ENCODE assay signal across 38 cellular contexts in genomic region chr1:200288226-200288625, GRCh38.
"Had no signal": no experiment of that assay in that cellular context is flagged by ENCODE, and none has a peak within 500 bp of the region (broad histone marks: within the 10 kb centered on the region; RNA-seq: fewer than 3 reads in every experiment).

No MANE protein-coding gene starts in this region.

- H3K9me3 Mint-ChIP-seq: activated naive CD4-positive, alpha-beta T cell treated with anti-CD3 and anti-CD28 coated beads for 36 hours; activated naive CD4-positive, alpha-beta T cell treated with anti-CD3 and anti-CD28 coated beads, Interleukin-2, amount 10 ng/mL, durations not matched to agents 7 days and 5 days; activated naive CD4-positive, alpha-beta T cell treated with anti-CD3 and anti-CD28 coated beads, Interleukin-2, amount 50 U/mL, for 24 hours; activated naive CD4-positive, alpha-beta T cell treated with anti-CD3 and anti-CD28 coated beads, Interleukin-2, amount 50 U/mL, for 72 hours; activated naive CD8-positive, alpha-beta T cell treated with anti-CD3 and anti-CD28 coated beads for 36 hours; activated naive CD8-positive, alpha-beta T cell treated with anti-CD3 and anti-CD28 coated beads, Interleukin-2, amount 10 ng/mL, durations not matched to agents 7 days and 5 days; activated naive CD8-positive, alpha-beta T cell treated with anti-CD3 and anti-CD28 coated beads, Interleukin-2, amount 50 U/mL, for 24 hours; activated T-cell treated with anti-CD3 and anti-CD28 coated beads, Interleukin-2, amount 50 U/mL, for 24 hours; activated T-cell treated with anti-CD3 and anti-CD28 coated beads, Interleukin-2, amount 50 U/mL, for 4 hours; activated T-cell treated with anti-CD3 and anti-CD28 coated beads, Interleukin-2, amount 50 U/mL, for 72 hours; activated T-helper 1 cell treated with anti-CD3 and anti-CD28 coated beads, Interleukin-12 subunit alpha, Interleukin-12 subunit beta, Interleukin-2, Interleukin-4 antibody, amounts not matched to agents 30 ng/mL and 10 ng/mL and 1 ng/mL, durations not matched to agents 14 hours and 24 hours and 36 hours; activated T-helper 17 cell treated with anti-CD3 and anti-CD28 coated beads, Interleukin-2, amount 50 U/mL, for 72 hours; activated T-helper 2 cell treated with anti-CD3 and anti-CD28 coated beads, Interferon-gamma antibody, Interleukin-2, Interleukin-4, amounts not matched to agents 10 μg/mL and 5 μg/mL and 100 μg/mL, durations not matched to agents 14 hours and 24 hours and 36 hours; brain; central memory CD8-positive, alpha-beta T cell had no signal

- H3K4me1 ChIP-seq: adrenal gland, ascending aorta, breast epithelium had no signal

- H3K27me3 ChIP-seq: adrenal gland, ascending aorta, body of pancreas, brain microvascular endothelial cell, breast epithelium had no signal

- H3K36me3 ChIP-seq: adrenal gland, ascending aorta, brain microvascular endothelial cell, breast epithelium, cardiac muscle cell had no signal

- H3K4me3 Mint-ChIP-seq: activated naive CD4-positive, alpha-beta T cell treated with anti-CD3 and anti-CD28 coated beads for 36 hours; activated naive CD4-positive, alpha-beta T cell treated with anti-CD3 and anti-CD28 coated beads, Interleukin-2, amount 10 ng/mL, durations not matched to agents 7 days and 5 days; activated naive CD4-positive, alpha-beta T cell treated with anti-CD3 and anti-CD28 coated beads, Interleukin-2, amount 50 U/mL, for 24 hours; activated naive CD8-positive, alpha-beta T cell; activated naive CD8-positive, alpha-beta T cell treated with anti-CD3 and anti-CD28 coated beads for 36 hours; activated naive CD8-positive, alpha-beta T cell treated with anti-CD3 and anti-CD28 coated beads, Interleukin-2, amount 10 ng/mL, durations not matched to agents 7 days and 5 days; activated naive CD8-positive, alpha-beta T cell treated with anti-CD3 and anti-CD28 coated beads, Interleukin-2, amount 50 U/mL, for 24 hours; activated T-cell treated with anti-CD3 and anti-CD28 coated beads, Interleukin-2, amount 50 U/mL, for 24 hours; activated T-cell treated with anti-CD3 and anti-CD28 coated beads, Interleukin-2, amount 50 U/mL, for 4 hours; activated T-cell treated with anti-CD3 and anti-CD28 coated beads, Interleukin-2, amount 50 U/mL, for 72 hours; activated T-helper 1 cell treated with anti-CD3 and anti-CD28 coated beads, Interleukin-12 subunit alpha, Interleukin-12 subunit beta, Interleukin-2, Interleukin-4 antibody, amounts not matched to agents 30 ng/mL and 10 ng/mL and 1 ng/mL, durations not matched to agents 14 hours and 24 hours and 36 hours; activated T-helper 17 cell treated with anti-CD3 and anti-CD28 coated beads, Interleukin-2, amount 50 U/mL, for 72 hours; brain; central memory CD8-positive, alpha-beta T cell had no signal

- H3K27ac ChIP-seq: adrenal gland, ascending aorta, body of pancreas, brain microvascular endothelial cell, breast epithelium, cardiac muscle cell had no signal

- H3K27me3 Mint-ChIP-seq: activated naive CD4-positive, alpha-beta T cell treated with anti-CD3 and anti-CD28 coated beads, Interleukin-2, amount 50 U/mL, for 24 hours; activated naive CD8-positive, alpha-beta T cell; activated naive CD8-positive, alpha-beta T cell treated with anti-CD3 and anti-CD28 coated beads for 36 hours; activated T-cell treated with anti-CD3 and anti-CD28 coated beads, Interleukin-2, amount 50 U/mL, for 24 hours; activated T-helper 17 cell treated with anti-CD3 and anti-CD28 coated beads, Interleukin-2, amount 50 U/mL, for 72 hours; central memory CD8-positive, alpha-beta T cell had no signal

- H3K36me3 Mint-ChIP-seq: activated naive CD4-positive, alpha-beta T cell treated with anti-CD3 and anti-CD28 coated beads, Interleukin-2, amount 10 ng/mL, durations not matched to agents 7 days and 5 days; activated naive CD4-positive, alpha-beta T cell treated with anti-CD3 and anti-CD28 coated beads, Interleukin-2, amount 50 U/mL, for 24 hours; activated naive CD4-positive, alpha-beta T cell treated with anti-CD3 and anti-CD28 coated beads, Interleukin-2, amount 50 U/mL, for 72 hours; activated naive CD8-positive, alpha-beta T cell; activated naive CD8-positive, alpha-beta T cell treated with anti-CD3 and anti-CD28 coated beads for 36 hours; activated naive CD8-positive, alpha-beta T cell treated with anti-CD3 and anti-CD28 coated beads, Interleukin-2, amount 10 ng/mL, durations not matched to agents 7 days and 5 days; brain had no signal

- H3K27ac Mint-ChIP-seq: activated naive CD4-positive, alpha-beta T cell treated with anti-CD3 and anti-CD28 coated beads for 36 hours; activated naive CD4-positive, alpha-beta T cell treated with anti-CD3 and anti-CD28 coated beads, Interleukin-2, amount 10 ng/mL, durations not matched to agents 7 days and 5 days; activated naive CD4-positive, alpha-beta T cell treated with anti-CD3 and anti-CD28 coated beads, Interleukin-2, amount 50 U/mL, for 24 hours; activated naive CD4-positive, alpha-beta T cell treated with anti-CD3 and anti-CD28 coated beads, Interleukin-2, amount 50 U/mL, for 72 hours; activated naive CD8-positive, alpha-beta T cell; activated naive CD8-positive, alpha-beta T cell treated with anti-CD3 and anti-CD28 coated beads for 36 hours; activated naive CD8-positive, alpha-beta T cell treated with anti-CD3 and anti-CD28 coated beads, Interleukin-2, amount 10 ng/mL, durations not matched to agents 7 days and 5 days; activated naive CD8-positive, alpha-beta T cell treated with anti-CD3 and anti-CD28 coated beads, Interleukin-2, amount 50 U/mL, for 24 hours; activated T-cell treated with anti-CD3 and anti-CD28 coated beads, Interleukin-2, amount 50 U/mL, for 24 hours; activated T-cell treated with anti-CD3 and anti-CD28 coated beads, Interleukin-2, amount 50 U/mL, for 72 hours; activated T-helper 1 cell treated with anti-CD3 and anti-CD28 coated beads, Interleukin-12 subunit alpha, Interleukin-12 subunit beta, Interleukin-2, Interleukin-4 antibody, amounts not matched to agents 30 ng/mL and 10 ng/mL and 1 ng/mL, durations not matched to agents 14 hours and 24 hours and 36 hours; activated T-helper 17 cell treated with anti-CD3 and anti-CD28 coated beads, Interleukin-2, amount 50 U/mL, for 72 hours; activated T-helper 2 cell treated with anti-CD3 and anti-CD28 coated beads, Interferon-gamma antibody, Interleukin-2, Interleukin-4, amounts not matched to agents 10 μg/mL and 5 μg/mL and 100 μg/mL, durations not matched to agents 14 hours and 24 hours and 36 hours; brain had no signal

- DNase-seq: activated effector memory CD4-positive, alpha-beta T cell treated with anti-CD3 and anti-CD28 coated beads, Interleukin-2, amount 50 U/mL, for 16 hours; activated effector memory CD4-positive, alpha-beta T cell treated with Interleukin-2 at 50 U/mL for 16 hours; activated gamma-delta T cell; activated gamma-delta T cell treated with Interleukin-2 at 50 U/mL for 16 hours; activated naive CD4-positive, alpha-beta T cell; activated naive CD4-positive, alpha-beta T cell treated with anti-CD3 and anti-CD28 coated beads for 36 hours; activated naive CD4-positive, alpha-beta T cell treated with anti-CD3 and anti-CD28 coated beads, Interleukin-2, amount 10 ng/mL, durations not matched to agents 7 days and 5 days; activated naive CD4-positive, alpha-beta T cell treated with anti-CD3 and anti-CD28 coated beads, Interleukin-2, amount 50 U/mL, for 16 hours; activated naive CD4-positive, alpha-beta T cell treated with Interleukin-2 at 50 U/mL for 16 hours; activated naive CD8-positive, alpha-beta T cell treated with anti-CD3 and anti-CD28 coated beads for 36 hours; activated naive CD8-positive, alpha-beta T cell treated with anti-CD3 and anti-CD28 coated beads, Interleukin-2, amount 10 ng/mL, durations not matched to agents 7 days and 5 days; activated naive CD8-positive, alpha-beta T cell treated with anti-CD3 and anti-CD28 coated beads, Interleukin-2, amount 50 U/mL, for 24 hours; activated T-cell treated with anti-CD3 and anti-CD28 coated beads, Interleukin-2, amount 50 U/mL, for 1 hour; activated T-cell treated with anti-CD3 and anti-CD28 coated beads, Interleukin-2, amount 50 U/mL, for 24 hours; activated T-cell treated with anti-CD3 and anti-CD28 coated beads, Interleukin-2, amount 50 U/mL, for 4 hours; activated T-cell treated with anti-CD3 and anti-CD28 coated beads, Interleukin-2, amount 50 U/mL, for 48 hours; activated T-cell treated with anti-CD3 and anti-CD28 coated beads, Interleukin-2, amount 50 U/mL, for 72 hours; adrenal gland; amniotic stem cell; amygdala; anterior cingulate cortex; aorta; body of pancreas; brain microvascular endothelial cell; caudate nucleus; central memory CD4-positive, alpha-beta T cell; cerebellar nuclear complex had no signal

- ATAC-seq: activated naive CD4-positive, alpha-beta T cell treated with anti-CD3 and anti-CD28 coated beads, Interleukin-2, amount 50 U/mL, for 72 hours; activated naive CD8-positive, alpha-beta T cell treated with anti-CD3 and anti-CD28 coated beads, Interleukin-2, amount 50 U/mL, for 24 hours; activated T-cell treated with anti-CD3 and anti-CD28 coated beads, Interleukin-2, amount 50 U/mL, for 4 hours; activated T-cell treated with anti-CD3 and anti-CD28 coated beads, Interleukin-2, amount 50 U/mL, for 72 hours; activated T-helper 17 cell treated with anti-CD3 and anti-CD28 coated beads, Interleukin-2, amount 50 U/mL, for 72 hours; body of pancreas had no signal

- H3K4me3 ChIP-seq: adrenal gland, ascending aorta, body of pancreas, breast epithelium, cardiac muscle cell had no signal

- H3K4me1 Mint-ChIP-seq: activated naive CD4-positive, alpha-beta T cell treated with anti-CD3 and anti-CD28 coated beads, Interleukin-2, amount 10 ng/mL, durations not matched to agents 7 days and 5 days; activated naive CD4-positive, alpha-beta T cell treated with anti-CD3 and anti-CD28 coated beads, Interleukin-2, amount 50 U/mL, for 24 hours; activated naive CD8-positive, alpha-beta T cell treated with anti-CD3 and anti-CD28 coated beads for 36 hours; activated naive CD8-positive, alpha-beta T cell treated with anti-CD3 and anti-CD28 coated beads, Interleukin-2, amount 50 U/mL, for 24 hours; central memory CD8-positive, alpha-beta T cell had no signal

- H3K9me3 ChIP-seq: adrenal gland, ascending aorta, body of pancreas, breast epithelium had no signal
